In the genomic region with DNA sequence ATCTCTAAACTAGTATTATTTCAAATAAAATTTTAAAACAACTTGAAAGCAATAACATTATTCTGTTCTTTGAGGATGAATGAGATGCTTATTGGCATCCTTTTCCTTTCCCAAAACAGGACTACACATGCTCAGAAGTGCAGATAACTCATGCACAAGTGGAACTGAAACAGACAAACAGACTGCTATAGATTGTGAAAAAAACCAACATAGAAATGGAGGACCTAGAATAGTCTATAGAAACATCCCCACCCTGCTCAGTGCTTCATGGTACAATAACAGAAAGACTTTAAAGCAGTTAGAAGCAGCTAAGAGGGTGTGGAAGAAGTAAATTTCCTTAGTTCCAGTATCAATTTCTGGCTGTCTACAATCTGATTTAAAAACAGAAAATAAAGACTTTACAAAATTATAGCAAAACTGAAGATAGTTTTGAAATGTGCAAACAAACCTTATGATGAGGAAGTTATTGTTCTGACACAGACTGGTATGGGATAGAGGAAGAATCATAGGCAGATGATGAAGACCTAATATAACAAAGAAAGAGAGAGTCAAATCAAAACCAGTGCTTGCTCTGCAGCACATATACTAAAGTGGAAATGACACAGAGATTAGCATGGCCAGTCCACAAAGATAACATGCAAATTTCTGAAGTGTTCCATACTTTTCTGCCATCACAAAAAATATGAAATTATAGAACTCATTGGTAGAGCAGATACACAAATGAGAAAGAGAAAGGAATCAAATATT, we compare ENCODE assay signal across 27 cellular contexts.
DNase-seq lines count a peak whose midpoint lies in the region; ATAC-seq, FAIRE-seq and TF ChIP-seq lines count a peak whose summit lies in the region.
"Had no signal": no experiment of that assay in that cellular context is flagged by ENCODE, and none has a peak within 500 bp of the region (broad histone marks: within the 10 kb centered on the region; RNA-seq: fewer than 3 reads in every experiment).

No MANE protein-coding gene starts in this region.

- peaks cover 28% of the 10 kb centered on the region for H3K4me1 ChIP-seq in MM.1S (ENCODE audit: low read length)
- H3K4me1 ChIP-seq: BE2C had no signal

- peak overlapping the region; percentile 43; the same call in 1 of the 2 replicates for H3K4me2 ChIP-seq in MM.1S (ENCODE audit: low read depth, low read length)

- peaks cover 60% of the 10 kb centered on the region for H3K27me3 Mint-ChIP-seq in MCF 10A (ENCODE audit: insufficient read depth, unreplicated experiment)
- H3K27me3 Mint-ChIP-seq: CD4-positive, CD25-positive, alpha-beta regulatory T cell; CD8-positive, alpha-beta memory T cell had no signal

- no peaks in the 10 kb centered on the region for H3K9me3 ChIP-seq in MM.1S (replicated peaks; ENCODE audit: insufficient read depth, low read length)
- H3K9me3 ChIP-seq: BE2C had no signal

- no TSS peak for BruUV-seq in MCF 10A (replicated peaks; lab: Mats Ljungman, UMichigan)

- no peaks in the 10 kb centered on the region for H3K79me2 ChIP-seq in MM.1S (ENCODE audit: low read length)

- no peak overlapping the region for H3K4me3 Mint-ChIP-seq in MCF 10A (ENCODE audit: unreplicated experiment)
- H3K4me3 Mint-ChIP-seq: CD4-positive, CD25-positive, alpha-beta regulatory T cell; CD8-positive, alpha-beta memory T cell; HFFc6 had no signal

- no peaks in the 10 kb centered on the region for H3K27me3 ChIP-seq in MM.1S (replicated peaks; ENCODE audit: insufficient read depth, low read length)

- H3K36me3 Mint-ChIP-seq in MCF 10A (ENCODE audit: insufficient read depth, unreplicated experiment): no peaks in the 10 kb centered on the region
- H3K36me3 Mint-ChIP-seq: CD4-positive, CD25-positive, alpha-beta regulatory T cell; CD8-positive, alpha-beta memory T cell had no signal

- H3F3A ChIP-seq in MM.1S (ENCODE audit: insufficient read depth, low read length): peaks cover 4% of the 10 kb centered on the region; the same call in 1 of the 2 replicates

- peak overlapping the region; percentile 36; the same call in 1 of the 2 replicates for H3K27ac ChIP-seq in MM.1S (ENCODE audit: low read length)
- H3K27ac ChIP-seq: HL-60 had no signal

- no peaks in the 10 kb centered on the region for H3K9me2 ChIP-seq in MM.1S (replicated peaks; ENCODE audit: insufficient read depth, low read length)

- H2AFZ ChIP-seq in MM.1S (ENCODE audit: low read length): peak overlapping the region; percentile 5; the same call in 1 of the 2 replicates

- H4K20me1 ChIP-seq in MM.1S (ENCODE audit: insufficient read depth, low read length): no peaks in the 10 kb centered on the region

- DNase-seq in MM.1S: peak; percentile 16
- DNase-seq in MCF 10A (ENCODE audit: unreplicated experiment): no peak
- no peak for DNase-seq in GM19239 (ENCODE audit: insufficient read length, low spot score)
- no peak for DNase-seq in activated CD4-positive, alpha-beta T cell treated with anti-CD3 and anti-CD28 coated beads, Interleukin-2, amount 50 U/mL, for 1 hour
- DNase-seq: ACHN; BE2C; C1 segment of cervical spinal cord; CD4-positive, CD25-positive, alpha-beta regulatory T cell; CD8-positive, alpha-beta memory T cell; COR-L47; DMS 273 treated with DMSO at 0.1 percent for 48 hours; DMS53; DND-41; EL; GOT3; H7; HFFc6; IMR-90; Karpas-422 had no signal

- no peak overlapping the region for H3K27ac Mint-ChIP-seq in MCF 10A (ENCODE audit: low read depth, unreplicated experiment)
- H3K27ac Mint-ChIP-seq: CD4-positive, CD25-positive, alpha-beta regulatory T cell; CD8-positive, alpha-beta memory T cell; HFFc6 had no signal

- no peak for FAIRE-seq in GM19239 (lab: Jason Lieb, UNC)
- FAIRE-seq: A204.1, HTR-8/SVneo, K562 had no signal

- CTCF ChIA-PET in MCF 10A (lab: Yijun Ruan, JAX): no interaction called here

- H3K4me3 ChIP-seq in MM.1S (ENCODE audit: low read length): no peak overlapping the region
- H3K4me3 ChIP-seq: K562 had no signal

- no peaks in the 10 kb centered on the region for H3K4me1 Mint-ChIP-seq in MCF 10A (ENCODE audit: insufficient read depth, unreplicated experiment)
- H3K4me1 Mint-ChIP-seq: CD4-positive, CD25-positive, alpha-beta regulatory T cell; CD8-positive, alpha-beta memory T cell had no signal

- H3K36me3 ChIP-seq in MM.1S (replicated peaks; ENCODE audit: insufficient read depth, low read length): no peaks in the 10 kb centered on the region
- H3K36me3 ChIP-seq: BE2C had no signal

- TF ChIP-seq CTCF in MM.1S (IDR thresholded peaks at IDR 0.05; ENCODE audit: low read length): no peak
- TF ChIP-seq CTCF in MCF 10A (IDR thresholded peaks at IDR 0.05; ENCODE audit: unreplicated experiment): no peak

- POLR2A ChIA-PET in MCF 10A (lab: Yijun Ruan, JAX): no interaction called here

- intact Hi-C loops in MCF 10A (cut with micrococcal nuclease): no loop called here

- no peak overlapping the region for H3K9ac ChIP-seq in MM.1S (ENCODE audit: low read length)

- ATAC-seq in GM18867 (IDR thresholded peaks at IDR 0.05; ENCODE audit: unreplicated experiment): peak; percentile 74
- peak; percentile 67 for ATAC-seq in HG02852 (IDR thresholded peaks at IDR 0.05; ENCODE audit: unreplicated experiment)
- ATAC-seq in HG02870 (IDR thresholded peaks at IDR 0.05; ENCODE audit: unreplicated experiment): no peak
- ATAC-seq: HCT116, K562 had no signal

- H3K9me3 Mint-ChIP-seq in MCF 10A (ENCODE audit: unreplicated experiment): peaks cover 8% of the 10 kb centered on the region
